Comparison of ENCODE assay signal across 16 cellular contexts in genomic region chr4:3317656-3318211, GRCh38. TPM values are rescaled to one million over a fixed set of nuclear protein-coding genes. Genes with fewer than 3 reads are reported as not detected.
DNase-seq lines count a peak whose midpoint lies in the region; ATAC-seq and TF ChIP-seq lines count a peak whose summit lies in the region.
"Had no signal": no experiment of that assay in that cellular context is flagged by ENCODE, and none has a peak within 500 bp of the region (broad histone marks: within the 10 kb centered on the region; RNA-seq: fewer than 3 reads in every experiment).

No MANE protein-coding gene starts in this region.

- no peak for TF ChIP-seq CTCF in adrenal gland (IDR thresholded peaks at IDR 0.05)
- no peak for TF ChIP-seq CTCF in right lobe of liver (IDR thresholded peaks at IDR 0.05)
- no peak for TF ChIP-seq CTCF in stomach (IDR thresholded peaks at IDR 0.05)

- peak; percentile 58 for DNase-seq in activated effector memory CD4-positive, alpha-beta T cell treated with anti-CD3 and anti-CD28 coated beads, Interleukin-2, amount 50 U/mL, for 16 hours
- no peak for DNase-seq in activated effector memory CD4-positive, alpha-beta T cell treated with Interleukin-2 at 50 U/mL for 16 hours
- DNase-seq in adrenal gland (peak in 4 of 7 donors; percentile 10 to 39 (median 17)), right lobe of liver (peak in 2 of 3 donors; percentile 39 to 51), stomach (peak; percentile 15), AG08395 (ENCODE audit: low spot score) (no peak), NCI-H1436 treated with DMSO at 0.1 percent for 48 hours (lab: John Stamatoyannopoulos, UW) (no peak)
- DNase-seq: GF-D8, GM23248, NCI-H1417, NCI-H1930, NCI-H2171, NCI-H748 treated with DMSO at 0.1 percent for 48 hours, PC-9 had no signal

- TF ChIP-seq POLR2A in adrenal gland (IDR thresholded peaks at IDR 0.05) (no peak), right lobe of liver (IDR thresholded peaks at IDR 0.05) (no peak), stomach (IDR thresholded peaks at IDR 0.05) (no peak)

- H3K9me3 ChIP-seq in adrenal gland (replicated peaks in 1 of 3) (no peaks in the 10 kb centered on the region), right lobe of liver (no peaks in the 10 kb centered on the region), stomach (no peaks in the 10 kb centered on the region)

- TF ChIP-seq EP300 in stomach (IDR thresholded peaks at IDR 0.05) = no peak

- H3K4me3 ChIP-seq in adrenal gland (no peak overlapping the region), right lobe of liver (no peak overlapping the region), stomach (no peak overlapping the region)
- H3K4me3 ChIP-seq: GM23248, PC-9 had no signal

- H3K27me3 ChIP-seq in adrenal gland (no peaks in the 10 kb centered on the region), right lobe of liver (no peaks in the 10 kb centered on the region), stomach (no peaks in the 10 kb centered on the region)

- intact Hi-C loops in adrenal gland (cut with DNase I) = no loop called here
- intact Hi-C loops in right lobe of liver (cut with DNase I) = no loop called here
- intact Hi-C loops in stomach (cut with DNase I; ENCODE audit: low total_unique reads) = no loop called here

- H3K27ac ChIP-seq in adrenal gland (no peak overlapping the region), right lobe of liver (no peak overlapping the region), stomach (no peak overlapping the region)
- H3K27ac ChIP-seq: GM23248, HL-60, PC-9 had no signal

- 90 to 100% (median 95%) methylated on average over 14 to 22 of the region's 22 CpGs for WGBS in adrenal gland, 4 donors
- 80% methylated on average over 2 of the region's 22 CpGs for WGBS in right lobe of liver (ENCODE audit: insufficient coverage, low coverage, low lambda C conversion rate, missing lambda C conversion rate)
- WGBS in stomach, 5 donors = 88 to 95% (median 94%) methylated on average over 19 to 22 of the region's 22 CpGs

- peaks cover 0 to 9% of the 10 kb centered on the region in 2 donors for H3K36me3 ChIP-seq in adrenal gland (replicated peaks in 1 of 2)
- H3K36me3 ChIP-seq in right lobe of liver = peaks cover 0 to 3% (median 0%) of the 10 kb centered on the region in 4 donors
- H3K36me3 ChIP-seq in stomach = peaks cover 3 to 43% (median 30%) of the 10 kb centered on the region in 4 donors

- peak in 1 of 4 donors; percentile 17 for ATAC-seq in right lobe of liver
- ATAC-seq in HG03354 (IDR thresholded peaks at IDR 0.05; ENCODE audit: poor library complexity, severe bottlenecking, unreplicated experiment) = no peak

- H3K4me1 ChIP-seq in adrenal gland (replicated peaks in 1 of 2) = peaks cover 8 to 16% of the 10 kb centered on the region in 2 donors
- H3K4me1 ChIP-seq in right lobe of liver = no peaks in the 10 kb centered on the region
- H3K4me1 ChIP-seq in stomach = peaks cover 20 to 34% (median 22%) of the 10 kb centered on the region in 4 donors

RNA-seq across cellular contexts. Expression of gene RGS12, which starts 24.9 kb away (rescaled TPM):
- 10 to 100 TPM; 15.5 to 35.2 (median 21.9) TPM for total RNA-seq in adrenal gland
- 10 to 100 TPM in 2 of 3 donors, 1 to 10 TPM in 1; 8.2 to 73.9 (median 33.8) TPM for polyA plus RNA-seq in adrenal gland
- 10 to 100 TPM; 15.0 to 29.6 (median 22.1) TPM for total RNA-seq in right lobe of liver
- total RNA-seq in stomach = 10 to 100 TPM in 2 of 5 donors, 1 to 10 TPM in 3; 3.5 to 51.8 (median 9.0) TPM
- 10 to 100 TPM; 18.9 to 35.2 (median 20.5) TPM for polyA plus RNA-seq in stomach

Comparison
In these comparisons a context has a peak if more than half of its experiments do, and no peak if none do; other contexts are left out.
1. DNase-seq: peak in activated effector memory CD4-positive, alpha-beta T cell treated with anti-CD3 and anti-CD28 coated beads, Interleukin-2, amount 50 U/mL, for 16 hours (single experiment), adrenal gland (4 of 7), right lobe of liver (2 of 3) and stomach (single experiment); none in activated effector memory CD4-positive, alpha-beta T cell treated with Interleukin-2 at 50 U/mL for 16 hours (single experiment), AG08395 (single experiment) and NCI-H1436 treated with DMSO at 0.1 percent for 48 hours (single experiment).